1 cellular context compared by ENCODE assay signal in genomic region chr19:40570313-40571004, GRCh38.
TF ChIP-seq lines count a peak whose summit lies in the region.

No MANE protein-coding gene starts in this region.

TF ChIP-seq in HEK293, 187 proteins besides CTCF, POLR2A, EP300 and RAD21 (continued from another document and continues in another):
- TF ChIP-seq, protein P1, sequence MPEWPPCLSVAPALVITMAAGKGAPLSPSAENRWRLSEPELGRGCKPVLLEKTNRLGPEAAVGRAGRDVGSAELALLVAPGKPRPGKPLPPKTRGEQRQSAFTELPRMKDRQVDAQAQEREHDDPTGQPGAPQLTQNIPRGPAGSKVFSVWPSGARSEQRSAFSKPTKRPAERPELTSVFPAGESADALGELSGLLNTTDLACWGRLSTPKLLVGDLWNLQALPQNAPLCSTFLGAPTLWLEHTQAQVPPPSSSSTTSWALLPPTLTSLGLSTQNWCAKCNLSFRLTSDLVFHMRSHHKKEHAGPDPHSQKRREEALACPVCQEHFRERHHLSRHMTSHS (tag by site-specific recombination; IDR thresholded peaks at IDR 0.05), result no peak
- no peak for TF ChIP-seq ZNF423 (tag by site-specific recombination; IDR thresholded peaks at IDR 0.05)
- no peak for TF ChIP-seq ZNF776 (tag by site-specific recombination; IDR thresholded peaks at IDR 0.05; ENCODE audit: borderline replicate concordance)
- TF ChIP-seq ZFHX2 (tag by site-specific recombination; conservative IDR thresholded peaks at IDR 0.05), result peak; percentile 99
- no peak; the same call in 1 of the 2 replicates for TF ChIP-seq ZEB2 (tag by site-specific recombination; IDR thresholded peaks at IDR 0.05)
- no peak for TF ChIP-seq ZNF416 (tag by site-specific recombination; IDR thresholded peaks at IDR 0.05)
- no peak; the same call in 1 of the 2 replicates for TF ChIP-seq REPIN1 (tag by site-specific recombination; IDR thresholded peaks at IDR 0.05; ENCODE audit: low read depth)
- no peak for TF ChIP-seq ZIC2 (tag by site-specific recombination; IDR thresholded peaks at IDR 0.05)
- no peak for TF ChIP-seq ZNF292 (tag by site-specific recombination; IDR thresholded peaks at IDR 0.05; ENCODE audit: borderline replicate concordance, low read depth)
- TF ChIP-seq ZNF175 (tag by site-specific recombination; IDR thresholded peaks at IDR 0.05), result no peak
- no peak for TF ChIP-seq ZNF184 (tag by site-specific recombination; IDR thresholded peaks at IDR 0.05)
- TF ChIP-seq ZNF544 (tag by site-specific recombination; IDR thresholded peaks at IDR 0.05), result no peak
- no peak for TF ChIP-seq OSR2 (tag by site-specific recombination; IDR thresholded peaks at IDR 0.05)
- peak; percentile 63; the same call in 1 of the 2 replicates for TF ChIP-seq ZNF785 (tag by site-specific recombination; IDR thresholded peaks at IDR 0.05)
- TF ChIP-seq ZNF211 (tag by site-specific recombination; IDR thresholded peaks at IDR 0.05; ENCODE audit: low read depth), result no peak
- TF ChIP-seq, protein P2, sequence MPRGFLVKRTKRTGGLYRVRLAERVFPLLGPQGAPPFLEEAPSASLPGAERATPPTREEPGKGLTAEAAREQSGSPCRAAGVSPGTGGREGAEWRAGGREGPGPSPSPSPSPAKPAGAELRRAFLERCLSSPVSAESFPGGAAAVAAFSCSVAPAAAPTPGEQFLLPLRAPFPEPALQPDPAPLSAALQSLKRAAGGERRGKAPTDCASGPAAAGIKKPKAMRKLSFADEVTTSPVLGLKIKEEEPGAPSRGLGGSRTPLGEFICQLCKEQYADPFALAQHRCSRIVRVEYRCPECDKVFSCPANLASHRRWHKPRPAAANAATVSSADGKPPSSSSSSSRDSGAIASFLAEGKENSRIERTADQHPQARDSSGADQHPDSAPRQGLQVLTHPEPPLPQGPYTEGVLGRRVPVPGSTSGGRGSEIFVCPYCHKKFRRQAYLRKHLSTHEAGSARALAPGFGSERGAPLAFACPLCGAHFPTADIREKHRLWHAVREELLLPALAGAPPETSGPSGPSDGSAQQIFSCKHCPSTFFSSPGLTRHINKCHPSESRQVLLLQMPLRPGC (tag by site-specific recombination; IDR thresholded peaks at IDR 0.05), result no peak
- TF ChIP-seq, protein P3, sequence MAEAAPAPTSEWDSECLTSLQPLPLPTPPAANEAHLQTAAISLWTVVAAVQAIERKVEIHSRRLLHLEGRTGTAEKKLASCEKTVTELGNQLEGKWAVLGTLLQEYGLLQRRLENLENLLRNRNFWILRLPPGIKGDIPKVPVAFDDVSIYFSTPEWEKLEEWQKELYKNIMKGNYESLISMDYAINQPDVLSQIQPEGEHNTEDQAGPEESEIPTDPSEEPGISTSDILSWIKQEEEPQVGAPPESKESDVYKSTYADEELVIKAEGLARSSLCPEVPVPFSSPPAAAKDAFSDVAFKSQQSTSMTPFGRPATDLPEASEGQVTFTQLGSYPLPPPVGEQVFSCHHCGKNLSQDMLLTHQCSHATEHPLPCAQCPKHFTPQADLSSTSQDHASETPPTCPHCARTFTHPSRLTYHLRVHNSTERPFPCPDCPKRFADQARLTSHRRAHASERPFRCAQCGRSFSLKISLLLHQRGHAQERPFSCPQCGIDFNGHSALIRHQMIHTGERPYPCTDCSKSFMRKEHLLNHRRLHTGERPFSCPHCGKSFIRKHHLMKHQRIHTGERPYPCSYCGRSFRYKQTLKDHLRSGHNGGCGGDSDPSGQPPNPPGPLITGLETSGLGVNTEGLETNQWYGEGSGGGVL (tag by site-specific recombination; IDR thresholded peaks at IDR 0.05), result no peak
- TF ChIP-seq ZBTB1 (tag by site-specific recombination; IDR thresholded peaks at IDR 0.05), result no peak
- no peak for TF ChIP-seq ZNF792 (tag by site-specific recombination; IDR thresholded peaks at IDR 0.05)
- TF ChIP-seq PRDM1 (tag by site-specific recombination; IDR thresholded peaks at IDR 0.05), result no peak
- no peak for TF ChIP-seq MEIS1 (CRISPR knock-in tag; IDR thresholded peaks at IDR 0.05; ENCODE audit: borderline replicate concordance)
- no peak for TF ChIP-seq ZNF2 (tag by site-specific recombination; IDR thresholded peaks at IDR 0.05)
- no peak for TF ChIP-seq ZNF623 (tag by site-specific recombination; IDR thresholded peaks at IDR 0.05)
- no peak for TF ChIP-seq ZNF138 (tag by site-specific recombination; IDR thresholded peaks at IDR 0.05; ENCODE audit: borderline replicate concordance)
- TF ChIP-seq ZSCAN30 (tag by site-specific recombination; IDR thresholded peaks at IDR 0.05), result peak; percentile 87
- TF ChIP-seq ZNF16 (tag by site-specific recombination; IDR thresholded peaks at IDR 0.05; ENCODE audit: low read depth), result no peak
- TF ChIP-seq ZNF10 (tag by site-specific recombination; IDR thresholded peaks at IDR 0.05), result peak; percentile 78; the same call in 1 of the 2 replicates
- TF ChIP-seq, protein P4, sequence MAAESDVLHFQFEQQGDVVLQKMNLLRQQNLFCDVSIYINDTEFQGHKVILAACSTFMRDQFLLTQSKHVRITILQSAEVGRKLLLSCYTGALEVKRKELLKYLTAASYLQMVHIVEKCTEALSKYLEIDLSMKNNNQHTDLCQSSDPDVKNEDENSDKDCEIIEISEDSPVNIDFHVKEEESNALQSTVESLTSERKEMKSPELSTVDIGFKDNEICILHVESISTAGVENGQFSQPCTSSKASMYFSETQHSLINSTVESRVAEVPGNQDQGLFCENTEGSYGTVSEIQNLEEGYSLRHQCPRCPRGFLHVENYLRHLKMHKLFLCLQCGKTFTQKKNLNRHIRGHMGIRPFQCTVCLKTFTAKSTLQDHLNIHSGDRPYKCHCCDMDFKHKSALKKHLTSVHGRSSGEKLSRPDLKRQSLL (tag by site-specific recombination; IDR thresholded peaks at IDR 0.05), result no peak
- no peak for TF ChIP-seq ZFP41 (tag by site-specific recombination; IDR thresholded peaks at IDR 0.05; ENCODE audit: borderline replicate concordance)
- TF ChIP-seq ZNF324 (tag by site-specific recombination; IDR thresholded peaks at IDR 0.05), result no peak
- TF ChIP-seq MZF1 (tag by site-specific recombination; IDR thresholded peaks at IDR 0.05; ENCODE audit: borderline replicate concordance), result no peak
- no peak for TF ChIP-seq ZNF202 (tag by site-specific recombination; IDR thresholded peaks at IDR 0.05; ENCODE audit: borderline replicate concordance)
- TF ChIP-seq ZNF514 (tag by site-specific recombination; IDR thresholded peaks at IDR 0.05), result no peak
- TF ChIP-seq GLI4 (tag by site-specific recombination; IDR thresholded peaks at IDR 0.05), result no peak
- peak; percentile 88 for TF ChIP-seq KLF1 (tag by site-specific recombination; IDR thresholded peaks at IDR 0.05)
- TF ChIP-seq KLF16 (tag by site-specific recombination; IDR thresholded peaks at IDR 0.05), result peak; percentile 98
- no peak for TF ChIP-seq ZNF146 (tag by site-specific recombination; IDR thresholded peaks at IDR 0.05)
- no peak for TF ChIP-seq ZFP3 (tag by site-specific recombination; IDR thresholded peaks at IDR 0.05; ENCODE audit: low read depth)
- TF ChIP-seq, protein P5, sequence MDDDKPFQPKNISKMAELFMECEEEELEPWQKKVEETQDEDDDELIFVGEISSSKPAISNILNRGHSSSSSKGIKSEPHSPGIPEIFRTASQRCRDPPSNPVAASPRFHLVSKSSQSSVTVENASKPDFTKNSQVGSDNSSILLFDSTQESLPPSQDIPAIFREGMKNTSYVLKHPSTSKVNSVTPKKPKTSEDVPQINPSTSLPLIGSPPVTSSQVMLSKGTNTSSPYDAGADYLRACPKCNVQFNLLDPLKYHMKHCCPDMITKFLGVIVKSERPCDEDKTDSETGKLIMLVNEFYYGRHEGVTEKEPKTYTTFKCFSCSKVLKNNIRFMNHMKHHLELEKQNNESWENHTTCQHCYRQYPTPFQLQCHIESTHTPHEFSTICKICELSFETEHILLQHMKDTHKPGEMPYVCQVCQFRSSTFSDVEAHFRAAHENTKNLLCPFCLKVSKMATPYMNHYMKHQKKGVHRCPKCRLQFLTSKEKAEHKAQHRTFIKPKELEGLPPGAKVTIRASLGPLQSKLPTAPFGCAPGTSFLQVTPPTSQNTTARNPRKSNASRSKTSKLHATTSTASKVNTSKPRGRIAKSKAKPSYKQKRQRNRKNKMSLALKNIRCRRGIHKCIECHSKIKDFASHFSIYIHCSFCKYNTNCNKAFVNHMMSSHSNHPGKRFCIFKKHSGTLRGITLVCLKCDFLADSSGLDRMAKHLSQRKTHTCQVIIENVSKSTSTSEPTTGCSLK (tag by site-specific recombination; IDR thresholded peaks at IDR 0.05), result no peak
- TF ChIP-seq ZNF394 (tag by site-specific recombination; IDR thresholded peaks at IDR 0.05; ENCODE audit: borderline replicate concordance), result no peak
- TF ChIP-seq GLIS1 (tag by site-specific recombination; IDR thresholded peaks at IDR 0.05), result peak; percentile 89
- TF ChIP-seq SP2 (tag by site-specific recombination; IDR thresholded peaks at IDR 0.05), result peak; percentile 99
- TF ChIP-seq ZNF692 (tag by site-specific recombination; IDR thresholded peaks at IDR 0.05), result peak; percentile 94
- no peak for TF ChIP-seq ZNF48 (tag by site-specific recombination; IDR thresholded peaks at IDR 0.05)
- no peak for TF ChIP-seq ZNF585B (tag by site-specific recombination; IDR thresholded peaks at IDR 0.05)
- no peak for TF ChIP-seq ZNF37A (tag by site-specific recombination; IDR thresholded peaks at IDR 0.05)
- no peak; the same call in 1 of the 2 replicates for TF ChIP-seq ZBTB7A (tag by site-specific recombination; IDR thresholded peaks at IDR 0.05; ENCODE audit: low read depth)
- TF ChIP-seq, protein P6, sequence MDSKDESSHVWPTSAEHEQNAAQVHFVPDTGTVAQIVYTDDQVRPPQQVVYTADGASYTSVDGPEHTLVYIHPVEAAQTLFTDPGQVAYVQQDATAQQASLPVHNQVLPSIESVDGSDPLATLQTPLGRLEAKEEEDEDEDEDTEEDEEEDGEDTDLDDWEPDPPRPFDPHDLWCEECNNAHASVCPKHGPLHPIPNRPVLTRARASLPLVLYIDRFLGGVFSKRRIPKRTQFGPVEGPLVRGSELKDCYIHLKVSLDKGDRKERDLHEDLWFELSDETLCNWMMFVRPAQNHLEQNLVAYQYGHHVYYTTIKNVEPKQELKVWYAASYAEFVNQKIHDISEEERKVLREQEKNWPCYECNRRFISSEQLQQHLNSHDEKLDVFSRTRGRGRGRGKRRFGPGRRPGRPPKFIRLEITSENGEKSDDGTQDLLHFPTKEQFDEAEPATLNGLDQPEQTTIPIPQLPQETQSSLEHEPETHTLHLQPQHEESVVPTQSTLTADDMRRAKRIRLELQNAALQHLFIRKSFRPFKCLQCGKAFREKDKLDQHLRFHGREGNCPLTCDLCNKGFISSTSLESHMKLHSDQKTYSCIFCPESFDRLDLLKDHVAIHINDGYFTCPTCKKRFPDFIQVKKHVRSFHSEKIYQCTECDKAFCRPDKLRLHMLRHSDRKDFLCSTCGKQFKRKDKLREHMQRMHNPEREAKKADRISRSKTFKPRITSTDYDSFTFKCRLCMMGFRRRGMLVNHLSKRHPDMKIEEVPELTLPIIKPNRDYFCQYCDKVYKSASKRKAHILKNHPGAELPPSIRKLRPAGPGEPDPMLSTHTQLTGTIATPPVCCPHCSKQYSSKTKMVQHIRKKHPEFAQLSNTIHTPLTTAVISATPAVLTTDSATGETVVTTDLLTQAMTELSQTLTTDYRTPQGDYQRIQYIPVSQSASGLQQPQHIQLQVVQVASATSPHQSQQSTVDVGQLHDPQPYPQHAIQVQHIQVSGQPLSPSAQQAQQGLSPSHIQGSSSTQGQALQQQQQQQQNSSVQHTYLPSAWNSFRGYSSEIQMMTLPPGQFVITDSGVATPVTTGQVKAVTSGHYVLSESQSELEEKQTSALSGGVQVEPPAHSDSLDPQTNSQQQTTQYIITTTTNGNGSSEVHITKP (tag by site-specific recombination; IDR thresholded peaks at IDR 0.05), result no peak
- TF ChIP-seq, protein P7, sequence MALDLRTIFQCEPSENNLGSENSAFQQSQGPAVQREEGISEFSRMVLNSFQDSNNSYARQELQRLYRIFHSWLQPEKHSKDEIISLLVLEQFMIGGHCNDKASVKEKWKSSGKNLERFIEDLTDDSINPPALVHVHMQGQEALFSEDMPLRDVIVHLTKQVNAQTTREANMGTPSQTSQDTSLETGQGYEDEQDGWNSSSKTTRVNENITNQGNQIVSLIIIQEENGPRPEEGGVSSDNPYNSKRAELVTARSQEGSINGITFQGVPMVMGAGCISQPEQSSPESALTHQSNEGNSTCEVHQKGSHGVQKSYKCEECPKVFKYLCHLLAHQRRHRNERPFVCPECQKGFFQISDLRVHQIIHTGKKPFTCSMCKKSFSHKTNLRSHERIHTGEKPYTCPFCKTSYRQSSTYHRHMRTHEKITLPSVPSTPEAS (tag by site-specific recombination; IDR thresholded peaks at IDR 0.05), result no peak
- TF ChIP-seq GLIS2 (tag by site-specific recombination; IDR thresholded peaks at IDR 0.05), result peak; percentile 100
- 0 out of 2 replicates have a peak, but pooled peaks have one; percentile 1 for TF ChIP-seq ZNF157 (tag by site-specific recombination; IDR thresholded peaks at IDR 0.05)
- no peak for TF ChIP-seq ZNF133 (tag by site-specific recombination; IDR thresholded peaks at IDR 0.05)
- TF ChIP-seq ZNF549 (tag by site-specific recombination; IDR thresholded peaks at IDR 0.05), result no peak
- no peak for TF ChIP-seq PBX3 (CRISPR knock-in tag; IDR thresholded peaks at IDR 0.05)
- TF ChIP-seq SP7 (tag by site-specific recombination; IDR thresholded peaks at IDR 0.05), result no peak
- TF ChIP-seq KLF8 (tag by site-specific recombination; IDR thresholded peaks at IDR 0.05), result peak; percentile 95
- no peak for TF ChIP-seq ZNF610 (tag by site-specific recombination; IDR thresholded peaks at IDR 0.05; ENCODE audit: borderline replicate concordance)
